1 cellular context compared by ENCODE assay signal in the genomic region with DNA sequence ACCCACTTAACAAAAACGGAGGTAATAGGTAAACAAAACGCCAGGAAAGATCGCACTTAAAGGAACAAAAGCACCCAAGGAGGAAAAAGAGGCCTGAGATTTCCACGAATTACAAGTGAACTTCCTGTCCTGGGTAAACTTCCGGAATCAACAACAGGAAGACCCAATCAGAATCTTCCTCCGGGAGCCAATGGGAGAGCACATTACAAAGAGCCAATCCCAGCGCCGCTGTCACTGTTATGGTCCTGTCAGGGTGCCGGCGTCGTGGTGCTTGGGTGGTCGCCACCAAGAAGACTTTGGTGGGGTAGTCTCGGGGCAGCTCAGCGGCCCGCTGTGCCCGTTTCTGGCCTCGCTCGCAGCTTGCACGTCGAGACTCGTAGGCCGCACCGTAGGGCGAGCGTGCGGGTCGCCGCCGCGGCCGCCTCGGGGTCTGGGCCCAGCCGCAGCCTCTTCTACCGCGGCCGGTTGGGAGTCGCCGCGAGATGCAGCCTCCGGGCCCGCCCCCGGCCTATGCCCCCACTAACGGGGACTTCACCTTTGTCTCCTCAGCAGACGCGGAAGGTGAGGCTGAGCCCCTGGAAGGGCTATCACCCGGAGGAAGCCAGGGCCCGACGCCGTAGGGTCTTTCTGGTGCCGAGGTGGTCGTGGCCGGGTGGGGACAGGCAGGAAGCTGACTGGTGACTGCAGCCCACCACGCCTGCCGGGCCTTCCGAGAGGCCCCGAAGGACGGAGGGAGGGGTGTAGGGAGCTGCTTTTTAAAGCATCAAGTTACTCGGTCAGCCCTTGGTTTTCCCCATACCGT.
TF ChIP-seq lines count a peak whose summit lies in the region.

YIPF4 (plus strand) TSS at position 231 of the 802 bp plus-strand sequence; CDS start at position 483, 252 bp downstream.

TF ChIP-seq in HepG2, 621 proteins besides CTCF, POLR2A, EP300 and RAD21 (continued from another document and continues in another):
- peak; percentile 29; the same call in 1 of the 2 replicates for TF ChIP-seq ATF6 (CRISPR knock-in tag; conservative IDR thresholded peaks at IDR 0.05)
- no peak for TF ChIP-seq ZMAT5 (CRISPR knock-in tag; IDR thresholded peaks at IDR 0.05; ENCODE audit: borderline replicate concordance, low read depth)
- no peak for TF ChIP-seq RFX5 (IDR thresholded peaks at IDR 0.05; ENCODE audit: low read depth, low read length)
- TF ChIP-seq, protein P1, sequence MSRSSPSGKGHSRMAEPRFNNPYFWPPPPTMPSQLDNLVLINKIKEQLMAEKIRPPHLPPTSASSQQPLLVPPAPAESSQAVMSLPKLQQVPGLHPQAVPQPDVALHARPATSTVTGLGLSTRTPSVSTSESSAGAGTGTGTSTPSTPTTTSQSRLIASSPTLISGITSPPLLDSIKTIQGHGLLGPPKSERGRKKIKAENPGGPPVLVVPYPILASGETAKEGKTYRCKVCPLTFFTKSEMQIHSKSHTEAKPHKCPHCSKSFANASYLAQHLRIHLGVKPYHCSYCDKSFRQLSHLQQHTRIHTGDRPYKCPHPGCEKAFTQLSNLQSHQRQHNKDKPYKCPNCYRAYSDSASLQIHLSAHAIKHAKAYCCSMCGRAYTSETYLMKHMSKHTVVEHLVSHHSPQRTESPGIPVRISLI (CRISPR knock-in tag; IDR thresholded peaks at IDR 0.05; ENCODE audit: borderline replicate concordance): peak; percentile 42; the same call in 1 of the 2 replicates
- TF ChIP-seq LCORL (IDR thresholded peaks at IDR 0.05): peak; percentile 45; the same call in 1 of the 2 replicates
- TF ChIP-seq LCORL (CRISPR knock-in tag; IDR thresholded peaks at IDR 0.05): peak; percentile 72
- no peak for TF ChIP-seq ZKSCAN5 (CRISPR knock-in tag; IDR thresholded peaks at IDR 0.05)
- TF ChIP-seq ZNF558 (CRISPR knock-in tag; IDR thresholded peaks at IDR 0.05; ENCODE audit: borderline replicate concordance): no peak; the same call in 1 of the 2 replicates
- no peak for TF ChIP-seq NR1H2 (CRISPR knock-in tag; IDR thresholded peaks at IDR 0.05; ENCODE audit: borderline replicate concordance, low read depth)
- peak; percentile 74 for TF ChIP-seq HOXA3 (CRISPR knock-in tag; IDR thresholded peaks at IDR 0.05)
- TF ChIP-seq, protein P2, sequence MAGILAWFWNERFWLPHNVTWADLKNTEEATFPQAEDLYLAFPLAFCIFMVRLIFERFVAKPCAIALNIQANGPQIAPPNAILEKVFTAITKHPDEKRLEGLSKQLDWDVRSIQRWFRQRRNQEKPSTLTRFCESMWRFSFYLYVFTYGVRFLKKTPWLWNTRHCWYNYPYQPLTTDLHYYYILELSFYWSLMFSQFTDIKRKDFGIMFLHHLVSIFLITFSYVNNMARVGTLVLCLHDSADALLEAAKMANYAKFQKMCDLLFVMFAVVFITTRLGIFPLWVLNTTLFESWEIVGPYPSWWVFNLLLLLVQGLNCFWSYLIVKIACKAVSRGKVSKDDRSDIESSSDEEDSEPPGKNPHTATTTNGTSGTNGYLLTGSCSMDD (CRISPR knock-in tag; IDR thresholded peaks at IDR 0.05): no peak
- TF ChIP-seq HNF4A (CRISPR knock-in tag; IDR thresholded peaks at IDR 0.05): no peak
- TF ChIP-seq PCBP1 (IDR thresholded peaks at IDR 0.05; ENCODE audit: borderline replicate concordance, low read depth, low read length): no peak
- TF ChIP-seq HNF1A (IDR thresholded peaks at IDR 0.05; ENCODE audit: low read depth): peak; percentile 31; the same call in 1 of the 2 replicates
- no peak for TF ChIP-seq HNF1A (CRISPR knock-in tag; IDR thresholded peaks at IDR 0.05; ENCODE audit: borderline replicate concordance)
- TF ChIP-seq, protein P3, sequence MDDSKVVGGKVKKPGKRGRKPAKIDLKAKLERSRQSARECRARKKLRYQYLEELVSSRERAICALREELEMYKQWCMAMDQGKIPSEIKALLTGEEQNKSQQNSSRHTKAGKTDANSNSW (CRISPR knock-in tag; IDR thresholded peaks at IDR 0.05; ENCODE audit: borderline replicate concordance): peak; percentile 87; the same call in 1 of the 2 replicates
- TF ChIP-seq, protein P4, sequence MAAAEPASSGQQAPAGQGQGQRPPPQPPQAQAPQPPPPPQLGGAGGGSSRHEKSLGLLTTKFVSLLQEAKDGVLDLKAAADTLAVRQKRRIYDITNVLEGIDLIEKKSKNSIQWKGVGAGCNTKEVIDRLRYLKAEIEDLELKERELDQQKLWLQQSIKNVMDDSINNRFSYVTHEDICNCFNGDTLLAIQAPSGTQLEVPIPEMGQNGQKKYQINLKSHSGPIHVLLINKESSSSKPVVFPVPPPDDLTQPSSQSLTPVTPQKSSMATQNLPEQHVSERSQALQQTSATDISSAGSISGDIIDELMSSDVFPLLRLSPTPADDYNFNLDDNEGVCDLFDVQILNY (CRISPR knock-in tag; conservative IDR thresholded peaks at IDR 0.05): peak; percentile 66
- peak; percentile 49; the same call in 1 of the 2 replicates for TF ChIP-seq MIXL1 (CRISPR knock-in tag; IDR thresholded peaks at IDR 0.05)
- no peak for TF ChIP-seq KAT2B (IDR thresholded peaks at IDR 0.05; ENCODE audit: borderline replicate concordance, low read depth, low read length)
- peak; percentile 90 for TF ChIP-seq HOXA5 (CRISPR knock-in tag; IDR thresholded peaks at IDR 0.05)
- TF ChIP-seq, protein P5, sequence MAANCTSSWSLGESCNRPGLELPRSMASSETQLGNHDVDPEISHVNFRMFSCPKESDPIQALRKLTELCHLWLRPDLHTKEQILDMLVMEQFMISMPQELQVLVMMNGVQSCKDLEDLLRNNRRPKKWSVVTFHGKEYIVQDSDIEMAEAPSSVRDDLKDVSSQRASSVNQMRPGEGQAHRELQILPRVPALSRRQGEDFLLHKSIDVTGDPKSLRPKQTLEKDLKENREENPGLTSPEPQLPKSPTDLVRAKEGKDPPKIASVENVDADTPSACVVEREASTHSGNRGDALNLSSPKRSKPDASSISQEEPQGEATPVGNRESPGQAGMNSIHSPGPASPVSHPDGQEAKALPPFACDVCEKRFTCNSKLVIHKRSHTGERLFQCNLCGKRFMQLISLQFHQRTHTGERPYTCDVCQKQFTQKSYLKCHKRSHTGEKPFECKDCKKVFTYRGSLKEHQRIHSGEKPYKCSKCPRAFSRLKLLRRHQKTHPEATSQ (CRISPR knock-in tag; IDR thresholded peaks at IDR 0.05; ENCODE audit: borderline replicate concordance): peak; percentile 41; the same call in 1 of the 2 replicates
- TF ChIP-seq KMT2B (CRISPR knock-in tag; IDR thresholded peaks at IDR 0.05): peak; percentile 96
- peak; percentile 63; the same call in 1 of the 2 replicates for TF ChIP-seq ZFP90 (CRISPR knock-in tag; IDR thresholded peaks at IDR 0.05; ENCODE audit: borderline replicate concordance)
- no peak for TF ChIP-seq SETDB1 (CRISPR knock-in tag; IDR thresholded peaks at IDR 0.05; ENCODE audit: borderline replicate concordance)
- TF ChIP-seq ZNF225 (CRISPR knock-in tag; IDR thresholded peaks at IDR 0.05): peak; percentile 98
- TF ChIP-seq NR2F1 (CRISPR knock-in tag; IDR thresholded peaks at IDR 0.05): peak in 1 of 2 experiments; percentile 20; a peak in 1 of 4 replicates
- peak; percentile 83 for TF ChIP-seq ETV5 (CRISPR knock-in tag; IDR thresholded peaks at IDR 0.05; ENCODE audit: borderline replicate concordance)
- TF ChIP-seq, protein P6, sequence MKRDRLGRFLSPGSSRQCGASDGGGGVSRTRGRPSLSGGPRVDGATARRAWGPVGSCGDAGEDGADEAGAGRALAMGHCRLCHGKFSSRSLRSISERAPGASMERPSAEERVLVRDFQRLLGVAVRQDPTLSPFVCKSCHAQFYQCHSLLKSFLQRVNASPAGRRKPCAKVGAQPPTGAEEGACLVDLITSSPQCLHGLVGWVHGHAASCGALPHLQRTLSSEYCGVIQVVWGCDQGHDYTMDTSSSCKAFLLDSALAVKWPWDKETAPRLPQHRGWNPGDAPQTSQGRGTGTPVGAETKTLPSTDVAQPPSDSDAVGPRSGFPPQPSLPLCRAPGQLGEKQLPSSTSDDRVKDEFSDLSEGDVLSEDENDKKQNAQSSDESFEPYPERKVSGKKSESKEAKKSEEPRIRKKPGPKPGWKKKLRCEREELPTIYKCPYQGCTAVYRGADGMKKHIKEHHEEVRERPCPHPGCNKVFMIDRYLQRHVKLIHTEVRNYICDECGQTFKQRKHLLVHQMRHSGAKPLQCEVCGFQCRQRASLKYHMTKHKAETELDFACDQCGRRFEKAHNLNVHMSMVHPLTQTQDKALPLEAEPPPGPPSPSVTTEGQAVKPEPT (CRISPR knock-in tag; IDR thresholded peaks at IDR 0.05; ENCODE audit: low read depth): no peak
- TF ChIP-seq, protein P7, sequence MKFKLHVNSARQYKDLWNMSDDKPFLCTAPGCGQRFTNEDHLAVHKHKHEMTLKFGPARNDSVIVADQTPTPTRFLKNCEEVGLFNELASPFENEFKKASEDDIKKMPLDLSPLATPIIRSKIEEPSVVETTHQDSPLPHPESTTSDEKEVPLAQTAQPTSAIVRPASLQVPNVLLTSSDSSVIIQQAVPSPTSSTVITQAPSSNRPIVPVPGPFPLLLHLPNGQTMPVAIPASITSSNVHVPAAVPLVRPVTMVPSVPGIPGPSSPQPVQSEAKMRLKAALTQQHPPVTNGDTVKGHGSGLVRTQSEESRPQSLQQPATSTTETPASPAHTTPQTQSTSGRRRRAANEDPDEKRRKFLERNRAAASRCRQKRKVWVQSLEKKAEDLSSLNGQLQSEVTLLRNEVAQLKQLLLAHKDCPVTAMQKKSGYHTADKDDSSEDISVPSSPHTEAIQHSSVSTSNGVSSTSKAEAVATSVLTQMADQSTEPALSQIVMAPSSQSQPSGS (CRISPR knock-in tag; IDR thresholded peaks at IDR 0.05): 0 out of 2 replicates have a peak, but pooled peaks have one; percentile 38
- TF ChIP-seq NBN (conservative IDR thresholded peaks at IDR 0.05): no peak
- TF ChIP-seq ZNF431 (CRISPR knock-in tag; IDR thresholded peaks at IDR 0.05; ENCODE audit: borderline replicate concordance, low read depth): peak; percentile 41; the same call in 1 of the 2 replicates
- TF ChIP-seq ZNF10 (CRISPR knock-in tag; IDR thresholded peaks at IDR 0.05; ENCODE audit: borderline replicate concordance, low read depth): no peak
- peak; percentile 79; the same call in 1 of the 2 replicates for TF ChIP-seq ZNF619 (CRISPR knock-in tag; IDR thresholded peaks at IDR 0.05)
- TF ChIP-seq MATR3 (CRISPR knock-in tag; IDR thresholded peaks at IDR 0.05): no peak
- TF ChIP-seq ZNF253 (CRISPR knock-in tag; IDR thresholded peaks at IDR 0.05; ENCODE audit: borderline replicate concordance): peak; percentile 83; the same call in 1 of the 2 replicates
- TF ChIP-seq CC2D1A (CRISPR knock-in tag; IDR thresholded peaks at IDR 0.05): no peak
- TF ChIP-seq HES4 (CRISPR knock-in tag; IDR thresholded peaks at IDR 0.05; ENCODE audit: borderline replicate concordance): peak; percentile 95
- TF ChIP-seq, protein P8, sequence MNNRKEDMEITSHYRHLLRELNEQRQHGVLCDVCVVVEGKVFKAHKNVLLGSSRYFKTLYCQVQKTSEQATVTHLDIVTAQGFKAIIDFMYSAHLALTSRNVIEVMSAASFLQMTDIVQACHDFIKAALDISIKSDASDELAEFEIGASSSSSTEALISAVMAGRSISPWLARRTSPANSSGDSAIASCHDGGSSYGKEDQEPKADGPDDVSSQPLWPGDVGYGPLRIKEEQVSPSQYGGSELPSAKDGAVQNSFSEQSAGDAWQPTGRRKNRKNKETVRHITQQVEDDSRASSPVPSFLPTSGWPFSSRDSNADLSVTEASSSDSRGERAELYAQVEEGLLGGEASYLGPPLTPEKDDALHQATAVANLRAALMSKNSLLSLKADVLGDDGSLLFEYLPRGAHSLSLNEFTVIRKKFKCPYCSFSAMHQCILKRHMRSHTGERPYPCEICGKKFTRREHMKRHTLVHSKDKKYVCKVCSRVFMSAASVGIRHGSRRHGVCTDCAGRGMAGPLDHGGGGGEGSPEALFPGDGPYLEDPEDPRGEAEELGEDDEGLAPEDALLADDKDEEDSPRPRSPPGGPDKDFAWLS (CRISPR knock-in tag; IDR thresholded peaks at IDR 0.05; ENCODE audit: borderline replicate concordance): no peak
